In genomic region chr3:150603090-150603887, GRCh38 we compare ENCODE assay signal across 8 cellular contexts. TPM values are rescaled to one million over a fixed set of nuclear protein-coding genes. Genes with fewer than 3 reads are reported as not detected.
DNase-seq lines count a peak whose midpoint lies in the region; FAIRE-seq and TF ChIP-seq lines count a peak whose summit lies in the region.

SELENOT (plus strand) TSS chr3:150603321; CDS start chr3:150603363, 42 bp downstream.

- H3K27ac ChIP-seq in HEK293 (ENCODE audit: extremely low read depth, low read depth, low read length), result peak within 1 kb of the TSS; percentile 79
- H3K27ac ChIP-seq in neutrophil, result peak within 1 kb of the TSS; percentile 93
- H3K27ac ChIP-seq in substantia nigra (ENCODE audit: low read depth, low read length, poor library complexity, severe bottlenecking), result peak within 1 kb of the TSS; percentile 88

- in situ Hi-C loops in SK-MEL-5 (cut with HindIII; ENCODE audit: low pct_unique_long_range_greater_than_20kb, low sequenced_read_pairs), result no loop called here

- H3K36me3 ChIP-seq in HEK293 (ENCODE audit: control insufficient read depth in 2 of 2, insufficient read depth in 1 of 2, low read length in 2 of 2) (peaks cover 0 to 10% of the 10 kb centered on the region in 2 experiments; a peak in 1 of 3 replicates), neutrophil (no peaks in the 10 kb centered on the region)

- TF ChIP-seq CTCF in HEK293 (tag by site-specific recombination; IDR thresholded peaks at IDR 0.05) (peak; percentile 97), neutrophil (IDR thresholded peaks at IDR 0.05) (peak; percentile 68)

- H3K4me3 ChIP-seq in HEK293 (ENCODE audit: low read depth, low read length), result peak within 1 kb of the TSS; percentile 83
- peak within 1 kb of the TSS; percentile 76 to 85 for H3K4me3 ChIP-seq in neutrophil (ENCODE audit: low read depth in 1 of 2, low read length in 1 of 2)

- POLR2A ChIA-PET in HEK293 (lab: Yijun Ruan, JAX), result interaction anchor here (0.5 to 1.4 kb wide), 13 partner anchors 8 to 195 kb away, joined by 3 to 11 read pairs (median 4); partner anchors contain the start of genes EIF2A, ERICH6, SERP1 and SIAH2

- DNase-seq in GM03348 (ENCODE audit: low spot score) (peak; percentile 100), MV-4-11 (lab: John Stamatoyannopoulos, UW) (peak; percentile 90), SK-MEL-5 (ENCODE audit: low read depth, low spot score) (peak; percentile 94), frontal cortex (ENCODE audit: low spot score in 2 of 2) (peak; percentile 78 to 86), substantia nigra (lab: John Stamatoyannopoulos, UW) (peak; percentile 58 to 97 (median 87))
- peak; percentile 92 for DNase-seq in activated naive CD4-positive, alpha-beta T cell treated with Interleukin-2 at 50 U/mL for 16 hours

- no peaks in the 10 kb centered on the region for H3K27me3 ChIP-seq in neutrophil

- CTCF ChIA-PET in HEK293 (lab: Yijun Ruan, JAX), result interaction anchor here (0.6 to 1.3 kb wide), 3 partner anchors 56 to 161 kb away, joined by 3 to 4 read pairs (median 3); no protein-coding TSS in a partner anchor

- FAIRE-seq in frontal cortex (lab: Jason Lieb, UNC), result no peak

- H3K4me1 ChIP-seq in HEK293 (ENCODE audit: control insufficient read depth, insufficient read depth, low read length) (peaks cover 3% of the 10 kb centered on the region; the same call in 1 of the 2 replicates), neutrophil (ENCODE audit: control insufficient read depth in 1 of 2, insufficient read depth in 1 of 2, low read depth in 1 of 2, low read length in 1 of 2) (peaks cover 43 to 49% of the 10 kb centered on the region in 2 experiments)

- no peaks in the 10 kb centered on the region for H3K9me3 ChIP-seq in HEK293 (ENCODE audit: control insufficient read depth, insufficient read depth, low read depth, low read length)
- no peaks in the 10 kb centered on the region for H3K9me3 ChIP-seq in neutrophil

TF ChIP-seq in HEK293, 187 proteins besides CTCF, POLR2A, EP300 and RAD21 (continues in another document):
- TF ChIP-seq ZSCAN23 (tag by site-specific recombination; IDR thresholded peaks at IDR 0.05) (no peak), PRDM2 (tag by site-specific recombination; IDR thresholded peaks at IDR 0.05; ENCODE audit: borderline replicate concordance) (no peak), ZNF670 (tag by site-specific recombination; IDR thresholded peaks at IDR 0.05; ENCODE audit: low read depth) (no peak), ZNF513 (tag by site-specific recombination; IDR thresholded peaks at IDR 0.05) (no peak), ZNF302 (tag by site-specific recombination; IDR thresholded peaks at IDR 0.05; ENCODE audit: low read depth) (no peak), ZNF544 (tag by site-specific recombination; IDR thresholded peaks at IDR 0.05) (no peak), ZNF366 (tag by site-specific recombination; conservative IDR thresholded peaks at IDR 0.05) (peak; percentile 79), ZNF37A (tag by site-specific recombination; IDR thresholded peaks at IDR 0.05) (no peak), ZNF530 (tag by site-specific recombination; IDR thresholded peaks at IDR 0.05; ENCODE audit: low read depth) (no peak), ZBTB44 (tag by site-specific recombination; IDR thresholded peaks at IDR 0.05) (0 out of 2 replicates have a peak, but pooled peaks have one; percentile 11), ZNF707 (tag by site-specific recombination; IDR thresholded peaks at IDR 0.05) (no peak), ZNF624 (tag by site-specific recombination; IDR thresholded peaks at IDR 0.05) (no peak), ZNF571 (tag by site-specific recombination; IDR thresholded peaks at IDR 0.05) (no peak), ZNF114 (tag by site-specific recombination; IDR thresholded peaks at IDR 0.05) (no peak), ZNF148 (tag by site-specific recombination; IDR thresholded peaks at IDR 0.05; ENCODE audit: borderline replicate concordance) (no peak)

RNA-seq across cellular contexts. Expression of gene SELENOT, which starts in this region (rescaled TPM):
- 176 and 191 TPM in 2 replicates for total RNA-seq in SK-MEL-5 (2014; rRNA removed; shearing (Covaris generic))
- 154 and 162 TPM in 2 replicates for polyA plus RNA-seq in SK-MEL-5 (2015; cell fraction: cytosol; rRNA removed)
- 20.6 and 44.9 TPM in 2 replicates for polyA plus RNA-seq in SK-MEL-5 (2015; cell fraction: nucleus; rRNA removed)
- total RNA-seq in frontal cortex, result 106 TPM

Comparison
In these comparisons a context has a peak if more than half of its experiments do, and no peak if none do; other contexts are left out.
1. Peak in every context shown above with its lines: DNase-seq, H3K4me3 ChIP-seq and H3K27ac ChIP-seq.